Comparison of ENCODE assay signal across 11 cellular contexts in the genomic region with DNA sequence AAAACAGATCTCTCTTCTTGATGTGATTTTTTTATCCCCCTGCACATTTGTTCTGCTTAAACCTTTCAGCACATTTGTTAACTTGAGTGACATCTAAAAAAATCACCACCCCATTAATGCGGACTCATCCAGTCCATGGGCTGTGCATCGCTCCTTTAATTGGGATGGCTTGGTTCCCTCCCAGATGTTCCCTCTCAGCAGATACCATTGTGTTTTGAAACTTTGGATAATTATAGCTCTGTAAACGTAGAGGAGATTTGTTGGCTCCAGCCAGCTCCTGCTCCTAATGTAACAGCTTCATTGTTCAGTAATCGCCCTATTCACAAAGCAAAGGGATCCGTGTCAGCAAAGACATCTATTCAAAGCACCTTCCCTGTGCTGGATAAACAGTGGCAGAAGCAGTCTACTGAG.
DNase-seq lines count a peak whose midpoint lies in the region; ATAC-seq and TF ChIP-seq lines count a peak whose summit lies in the region.
"Had no signal": no experiment of that assay in that cellular context is flagged by ENCODE, and none has a peak within 500 bp of the region (broad histone marks: within the 10 kb centered on the region; RNA-seq: fewer than 3 reads in every experiment).

No MANE protein-coding gene starts in this region.

- 0 out of 2 replicates have a peak, but pooled peaks cover 3% of the 10 kb centered on the region for H3K9me3 Mint-ChIP-seq in WTC11
- H3K9me3 Mint-ChIP-seq: T-helper 1 cell treated with Interleukin-12 subunit alpha and Interleukin-12 subunit beta and Interleukin-4 antibody, amounts not matched to agents 30 μg/mL and 1 μg/mL, for 36 hours had no signal

- H3K27me3 ChIP-seq in lower lobe of right lung (ENCODE audit: low read depth) (no peaks in the 10 kb centered on the region), vagina (no peaks in the 10 kb centered on the region), body of pancreas (no peaks in the 10 kb centered on the region)

- CTCF ChIA-PET in WTC11 (lab: Charles Lee): interaction anchor here (0.6 kb wide), 1 partner anchor 192 kb away, joined by 3 read pairs; no protein-coding TSS in a partner anchor

- peak overlapping the region; percentile 16 for H3K27ac ChIP-seq in lower lobe of right lung
- peak overlapping the region; percentile 18 for H3K27ac ChIP-seq in vagina
- no peak overlapping the region for H3K27ac ChIP-seq in body of pancreas
- H3K27ac ChIP-seq: 22Rv1 had no signal

- H3K4me1 Mint-ChIP-seq in WTC11: peaks cover 22% of the 10 kb centered on the region

- TF ChIP-seq POLR2A in vagina (IDR thresholded peaks at IDR 0.05) (no peak), body of pancreas (IDR thresholded peaks at IDR 0.05) (no peak)

- no peaks in the 10 kb centered on the region for H3K4me1 ChIP-seq in lower lobe of right lung
- H3K4me1 ChIP-seq in vagina: peaks cover 14% of the 10 kb centered on the region
- no peaks in the 10 kb centered on the region for H3K4me1 ChIP-seq in body of pancreas

- H3K27ac Mint-ChIP-seq in WTC11: no peak overlapping the region
- H3K27ac Mint-ChIP-seq: T-helper 1 cell treated with Interleukin-12 subunit alpha and Interleukin-12 subunit beta and Interleukin-4 antibody, amounts not matched to agents 30 μg/mL and 1 μg/mL, for 36 hours had no signal

- peaks cover 4% of the 10 kb centered on the region; the same call in 1 of the 2 replicates for H3K36me3 Mint-ChIP-seq in WTC11

- H3K36me3 ChIP-seq in lower lobe of right lung: no peaks in the 10 kb centered on the region
- no peaks in the 10 kb centered on the region for H3K36me3 ChIP-seq in vagina
- no peaks in the 10 kb centered on the region for H3K36me3 ChIP-seq in body of pancreas (replicated peaks in 1 of 2; ENCODE audit: insufficient read depth in 1 of 2, low read depth in 2 of 2)

- H3K4me3 ChIP-seq in lower lobe of right lung (no peak overlapping the region), vagina (no peak overlapping the region), body of pancreas (no peak overlapping the region)

- DNase-seq in NCI-H510A treated with DMSO at 0.1 percent for 48 hours (lab: John Stamatoyannopoulos, UW) (peak; percentile 24), NCI-H510A (lab: John Stamatoyannopoulos, UW) (no peak), WTC11 (ENCODE audit: low spot score) (no peak), lower lobe of right lung (no peak), vagina (ENCODE audit: extremely low spot score in 2 of 2) (peak in 1 of 2 donors; percentile 81), body of pancreas (no peak)
- DNase-seq: central memory CD4-positive, alpha-beta T cell had no signal

- ATAC-seq in WTC11: peak; percentile 50
- peak; percentile 50 to 56 for ATAC-seq in lower lobe of right lung
- no peak for ATAC-seq in HG02678 (IDR thresholded peaks at IDR 0.05; ENCODE audit: unreplicated experiment)
- ATAC-seq in body of pancreas: no peak
- ATAC-seq in GM18517 (IDR thresholded peaks at IDR 0.05; ENCODE audit: unreplicated experiment): no peak

- POLR2A ChIA-PET in WTC11 (lab: Charles Lee): no interaction called here

- TF ChIP-seq CTCF in WTC11 (IDR thresholded peaks at IDR 0.05) (no peak), lower lobe of right lung (IDR thresholded peaks at IDR 0.05) (no peak), vagina (IDR thresholded peaks at IDR 0.05) (no peak), body of pancreas (IDR thresholded peaks at IDR 0.05) (no peak)

- 62 to 75% methylated on average over 5 of the region's 5 CpGs for WGBS in body of pancreas, 2 donors

- H3K9me3 ChIP-seq in lower lobe of right lung (no peaks in the 10 kb centered on the region), vagina (no peaks in the 10 kb centered on the region), body of pancreas (no peaks in the 10 kb centered on the region)

- no peak overlapping the region for H3K4me3 Mint-ChIP-seq in WTC11
- H3K4me3 Mint-ChIP-seq: T-helper 1 cell treated with Interleukin-12 subunit alpha and Interleukin-12 subunit beta and Interleukin-4 antibody, amounts not matched to agents 30 μg/mL and 1 μg/mL, for 36 hours had no signal

- intact Hi-C loops in lower lobe of right lung (cut with DNase I): no loop called here
- intact Hi-C loops in vagina (cut with DNase I): no loop called here
- intact Hi-C loops in body of pancreas (cut with DNase I): no loop called here

- no peaks in the 10 kb centered on the region for H3K27me3 Mint-ChIP-seq in WTC11 (ENCODE audit: low read depth)

TF ChIP-seq in WTC11, 78 proteins besides CTCF, POLR2A, EP300 and RAD21 (continues in another document):
- TF ChIP-seq, protein P1, sequence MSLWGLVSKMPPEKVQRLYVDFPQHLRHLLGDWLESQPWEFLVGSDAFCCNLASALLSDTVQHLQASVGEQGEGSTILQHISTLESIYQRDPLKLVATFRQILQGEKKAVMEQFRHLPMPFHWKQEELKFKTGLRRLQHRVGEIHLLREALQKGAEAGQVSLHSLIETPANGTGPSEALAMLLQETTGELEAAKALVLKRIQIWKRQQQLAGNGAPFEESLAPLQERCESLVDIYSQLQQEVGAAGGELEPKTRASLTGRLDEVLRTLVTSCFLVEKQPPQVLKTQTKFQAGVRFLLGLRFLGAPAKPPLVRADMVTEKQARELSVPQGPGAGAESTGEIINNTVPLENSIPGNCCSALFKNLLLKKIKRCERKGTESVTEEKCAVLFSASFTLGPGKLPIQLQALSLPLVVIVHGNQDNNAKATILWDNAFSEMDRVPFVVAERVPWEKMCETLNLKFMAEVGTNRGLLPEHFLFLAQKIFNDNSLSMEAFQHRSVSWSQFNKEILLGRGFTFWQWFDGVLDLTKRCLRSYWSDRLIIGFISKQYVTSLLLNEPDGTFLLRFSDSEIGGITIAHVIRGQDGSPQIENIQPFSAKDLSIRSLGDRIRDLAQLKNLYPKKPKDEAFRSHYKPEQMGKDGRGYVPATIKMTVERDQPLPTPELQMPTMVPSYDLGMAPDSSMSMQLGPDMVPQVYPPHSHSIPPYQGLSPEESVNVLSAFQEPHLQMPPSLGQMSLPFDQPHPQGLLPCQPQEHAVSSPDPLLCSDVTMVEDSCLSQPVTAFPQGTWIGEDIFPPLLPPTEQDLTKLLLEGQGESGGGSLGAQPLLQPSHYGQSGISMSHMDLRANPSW (CRISPR knock-in tag; conservative IDR thresholded peaks at IDR 0.05; ENCODE audit: low read depth): no peak
- TF ChIP-seq, protein P2, sequence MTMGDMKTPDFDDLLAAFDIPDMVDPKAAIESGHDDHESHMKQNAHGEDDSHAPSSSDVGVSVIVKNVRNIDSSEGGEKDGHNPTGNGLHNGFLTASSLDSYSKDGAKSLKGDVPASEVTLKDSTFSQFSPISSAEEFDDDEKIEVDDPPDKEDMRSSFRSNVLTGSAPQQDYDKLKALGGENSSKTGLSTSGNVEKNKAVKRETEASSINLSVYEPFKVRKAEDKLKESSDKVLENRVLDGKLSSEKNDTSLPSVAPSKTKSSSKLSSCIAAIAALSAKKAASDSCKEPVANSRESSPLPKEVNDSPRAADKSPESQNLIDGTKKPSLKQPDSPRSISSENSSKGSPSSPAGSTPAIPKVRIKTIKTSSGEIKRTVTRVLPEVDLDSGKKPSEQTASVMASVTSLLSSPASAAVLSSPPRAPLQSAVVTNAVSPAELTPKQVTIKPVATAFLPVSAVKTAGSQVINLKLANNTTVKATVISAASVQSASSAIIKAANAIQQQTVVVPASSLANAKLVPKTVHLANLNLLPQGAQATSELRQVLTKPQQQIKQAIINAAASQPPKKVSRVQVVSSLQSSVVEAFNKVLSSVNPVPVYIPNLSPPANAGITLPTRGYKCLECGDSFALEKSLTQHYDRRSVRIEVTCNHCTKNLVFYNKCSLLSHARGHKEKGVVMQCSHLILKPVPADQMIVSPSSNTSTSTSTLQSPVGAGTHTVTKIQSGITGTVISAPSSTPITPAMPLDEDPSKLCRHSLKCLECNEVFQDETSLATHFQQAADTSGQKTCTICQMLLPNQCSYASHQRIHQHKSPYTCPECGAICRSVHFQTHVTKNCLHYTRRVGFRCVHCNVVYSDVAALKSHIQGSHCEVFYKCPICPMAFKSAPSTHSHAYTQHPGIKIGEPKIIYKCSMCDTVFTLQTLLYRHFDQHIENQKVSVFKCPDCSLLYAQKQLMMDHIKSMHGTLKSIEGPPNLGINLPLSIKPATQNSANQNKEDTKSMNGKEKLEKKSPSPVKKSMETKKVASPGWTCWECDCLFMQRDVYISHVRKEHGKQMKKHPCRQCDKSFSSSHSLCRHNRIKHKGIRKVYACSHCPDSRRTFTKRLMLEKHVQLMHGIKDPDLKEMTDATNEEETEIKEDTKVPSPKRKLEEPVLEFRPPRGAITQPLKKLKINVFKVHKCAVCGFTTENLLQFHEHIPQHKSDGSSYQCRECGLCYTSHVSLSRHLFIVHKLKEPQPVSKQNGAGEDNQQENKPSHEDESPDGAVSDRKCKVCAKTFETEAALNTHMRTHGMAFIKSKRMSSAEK (CRISPR knock-in tag; IDR thresholded peaks at IDR 0.05; ENCODE audit: borderline replicate concordance): no peak
- TF ChIP-seq, protein P3, sequence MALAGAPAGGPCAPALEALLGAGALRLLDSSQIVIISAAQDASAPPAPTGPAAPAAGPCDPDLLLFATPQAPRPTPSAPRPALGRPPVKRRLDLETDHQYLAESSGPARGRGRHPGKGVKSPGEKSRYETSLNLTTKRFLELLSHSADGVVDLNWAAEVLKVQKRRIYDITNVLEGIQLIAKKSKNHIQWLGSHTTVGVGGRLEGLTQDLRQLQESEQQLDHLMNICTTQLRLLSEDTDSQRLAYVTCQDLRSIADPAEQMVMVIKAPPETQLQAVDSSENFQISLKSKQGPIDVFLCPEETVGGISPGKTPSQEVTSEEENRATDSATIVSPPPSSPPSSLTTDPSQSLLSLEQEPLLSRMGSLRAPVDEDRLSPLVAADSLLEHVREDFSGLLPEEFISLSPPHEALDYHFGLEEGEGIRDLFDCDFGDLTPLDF (CRISPR knock-in tag; IDR thresholded peaks at IDR 0.05): no peak
- TF ChIP-seq, protein P4, sequence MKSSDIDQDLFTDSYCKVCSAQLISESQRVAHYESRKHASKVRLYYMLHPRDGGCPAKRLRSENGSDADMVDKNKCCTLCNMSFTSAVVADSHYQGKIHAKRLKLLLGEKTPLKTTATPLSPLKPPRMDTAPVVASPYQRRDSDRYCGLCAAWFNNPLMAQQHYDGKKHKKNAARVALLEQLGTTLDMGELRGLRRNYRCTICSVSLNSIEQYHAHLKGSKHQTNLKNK (CRISPR knock-in tag; IDR thresholded peaks at IDR 0.05): no peak
- TF ChIP-seq, protein P5, sequence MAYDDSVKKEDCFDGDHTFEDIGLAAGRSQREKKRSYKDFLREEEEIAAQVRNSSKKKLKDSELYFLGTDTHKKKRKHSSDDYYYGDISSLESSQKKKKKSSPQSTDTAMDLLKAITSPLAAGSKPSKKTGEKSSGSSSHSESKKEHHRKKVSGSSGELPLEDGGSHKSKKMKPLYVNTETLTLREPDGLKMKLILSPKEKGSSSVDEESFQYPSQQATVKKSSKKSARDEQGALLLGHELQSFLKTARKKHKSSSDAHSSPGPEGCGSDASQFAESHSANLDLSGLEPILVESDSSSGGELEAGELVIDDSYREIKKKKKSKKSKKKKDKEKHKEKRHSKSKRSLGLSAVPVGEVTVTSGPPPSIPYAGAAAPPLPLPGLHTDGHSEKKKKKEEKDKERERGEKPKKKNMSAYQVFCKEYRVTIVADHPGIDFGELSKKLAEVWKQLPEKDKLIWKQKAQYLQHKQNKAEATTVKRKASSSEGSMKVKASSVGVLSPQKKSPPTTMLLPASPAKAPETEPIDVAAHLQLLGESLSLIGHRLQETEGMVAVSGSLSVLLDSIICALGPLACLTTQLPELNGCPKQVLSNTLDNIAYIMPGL (CRISPR knock-in tag; IDR thresholded peaks at IDR 0.05): no peak

Comparison
In these comparisons a context has a peak if more than half of its experiments do, and no peak if none do; other contexts are left out.
1. ATAC-seq: peak in WTC11 (single experiment) and lower lobe of right lung (2 of 2); none in HG02678 (single experiment), body of pancreas (single experiment) and GM18517 (single experiment).
2. H3K27ac ChIP-seq: peak in lower lobe of right lung (single experiment) and vagina (single experiment); none in body of pancreas (0 of 4).